Comparison of ENCODE assay signal across 18 cellular contexts in the genomic region with DNA sequence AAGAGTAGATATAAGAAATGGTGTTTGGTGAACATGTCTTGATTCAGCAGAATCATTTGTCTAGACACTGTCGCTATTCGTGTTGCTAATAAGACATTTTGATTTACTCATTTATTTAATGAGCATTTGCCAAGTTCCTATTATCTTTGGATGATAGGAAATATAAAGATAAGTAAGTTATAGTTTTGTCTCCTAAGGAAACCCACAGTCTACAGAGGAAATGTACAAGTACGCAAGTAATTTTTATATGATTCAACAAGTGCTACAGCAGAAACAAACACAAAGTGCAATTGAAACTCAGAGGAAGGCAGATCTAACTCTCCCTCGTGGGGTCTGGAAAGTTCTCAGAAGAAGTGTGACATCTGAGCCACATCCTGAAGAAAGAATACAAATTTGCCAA.
"Had no signal": no experiment of that assay in that cellular context is flagged by ENCODE, and none has a peak within 500 bp of the region (broad histone marks: within the 10 kb centered on the region; RNA-seq: fewer than 3 reads in every experiment).

No MANE protein-coding gene starts in this region.

- ATAC-seq: gastrocnemius medialis; left lung; naive thymus-derived CD4-positive, alpha-beta T cell; sciatic nerve; stimulated activated naive B cell treated with anti-CD40 and anti-IgM and Interleukin-4, amounts not matched to agents 10 μg/mL and 1 μg/mL and 100 μg/mL, for 72 hours; upper lobe of right lung had no signal

- DNase-seq: effector CD8-positive, alpha-beta T cell; foreskin fibroblast; gastrocnemius medialis; head of caudate nucleus; kidney; left lung; midbrain; naive thymus-derived CD4-positive, alpha-beta T cell; stimulated activated CD4-positive, alpha-beta T cell treated with anti-CD3 and anti-CD28 coated beads, Interleukin-2, amount 100 ng/mL, for 24 hours; stimulated activated CD4-positive, alpha-beta T cell treated with anti-CD3 and anti-CD28 coated beads, Interleukin-4, amount 100 ng/mL, for 24 hours; stimulated activated naive B cell treated with anti-CD40 and anti-IgM and Interleukin-4, amounts not matched to agents 10 μg/mL and 1 μg/mL and 100 μg/mL, for 72 hours; transverse colon; upper lobe of right lung; uterus had no signal

- H3K36me3 ChIP-seq: esophagus muscularis mucosa, gastrocnemius medialis, left lung, neural progenitor cell, transverse colon, upper lobe of right lung, uterus had no signal

- H3K9me3 ChIP-seq: esophagus muscularis mucosa, gastrocnemius medialis, left lung, transverse colon, upper lobe of right lung, uterus had no signal

- H3K4me3 ChIP-seq: esophagus muscularis mucosa, gastrocnemius medialis, left lung, neural progenitor cell, transverse colon, upper lobe of right lung, uterus had no signal

- H3K27me3 ChIP-seq: esophagus muscularis mucosa, gastrocnemius medialis, left lung, neural progenitor cell, transverse colon, upper lobe of right lung, uterus had no signal

- H3K4me1 ChIP-seq: esophagus muscularis mucosa, gastrocnemius medialis, left lung, neural progenitor cell, parathyroid adenoma, transverse colon, upper lobe of right lung, uterus had no signal

- H3K79me2 ChIP-seq: parathyroid adenoma had no signal

- H3K4me2 ChIP-seq: neural progenitor cell had no signal

- H3K27ac ChIP-seq: esophagus muscularis mucosa, gastrocnemius medialis, left lung, neural progenitor cell, parathyroid adenoma, transverse colon, upper lobe of right lung, uterus had no signal

- H3K9ac ChIP-seq: neural progenitor cell, parathyroid adenoma had no signal

- H2AFZ ChIP-seq: neural progenitor cell, parathyroid adenoma had no signal
